ENCODE assay signal across 6 cellular contexts in the genomic region with DNA sequence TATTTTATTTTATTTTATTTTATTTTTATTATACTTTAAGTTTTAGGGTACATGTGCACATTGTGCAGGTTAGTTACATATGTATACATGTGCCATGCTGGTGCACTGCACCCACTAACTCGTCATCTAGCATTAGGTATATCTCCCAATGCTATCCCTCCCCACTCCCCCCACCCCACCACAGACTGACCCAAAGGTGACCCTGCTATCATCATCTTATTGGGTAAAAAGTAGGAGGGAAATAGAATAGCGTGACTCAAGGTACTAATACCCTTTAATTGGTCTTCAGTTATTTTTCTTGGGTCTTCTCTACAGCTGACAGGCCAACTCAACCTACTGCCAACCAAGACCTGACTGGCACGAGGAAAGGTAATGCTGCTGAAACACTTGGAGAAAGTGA. TPM values are rescaled to one million over a fixed set of nuclear protein-coding genes. Genes with fewer than 3 reads are reported as not detected.
"Had no signal": no experiment of that assay in that cellular context is flagged by ENCODE, and none has a peak within 500 bp of the region (broad histone marks: within the 10 kb centered on the region; RNA-seq: fewer than 3 reads in every experiment).

A gene with protein sequence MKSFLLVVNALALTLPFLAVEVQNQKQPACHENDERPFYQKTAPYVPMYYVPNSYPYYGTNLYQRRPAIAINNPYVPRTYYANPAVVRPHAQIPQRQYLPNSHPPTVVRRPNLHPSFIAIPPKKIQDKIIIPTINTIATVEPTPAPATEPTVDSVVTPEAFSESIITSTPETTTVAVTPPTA (plus strand): TSS at position 301 of the 400 bp plus-strand sequence. CDS start 2,223 bp downstream, outside the sequence.

RNA-seq across cellular contexts. Expression of the gene that starts here (rescaled TPM):
- total RNA-seq: HepG2, HT-29, HT1080, IMR-90, K562 had no signal
- polyA plus RNA-seq: HepG2, IgD-negative memory B cell, IMR-90, K562 had no signal
